ENCODE assay signal across 26 cellular contexts in genomic region chr1:105396001-105396400, GRCh38.
"Had no signal": no experiment of that assay in that cellular context is flagged by ENCODE, and none has a peak within 500 bp of the region (broad histone marks: within the 10 kb centered on the region; RNA-seq: fewer than 3 reads in every experiment).

No MANE protein-coding gene starts in this region.

- H3K4me3 ChIP-seq: stomach, suprapubic skin, testis, thoracic aorta, thyroid gland, tibial artery, tibial nerve, transverse colon, upper lobe of left lung, upper lobe of right lung, uterus, vagina had no signal

- H3K4me1 ChIP-seq: stomach, suprapubic skin, testis, thyroid gland, tibial artery, tibial nerve, transverse colon, upper lobe of left lung, upper lobe of right lung, uterus, vagina had no signal

- ATAC-seq: stimulated activated effector memory CD8-positive, alpha-beta T cell treated with anti-CD3 and anti-CD28 coated beads, Interleukin-12 subunit alpha, Interleukin-12 subunit beta, amount 100 ng/mL, for 72 hours; stimulated activated memory B cell treated with anti-CD40 and anti-IgM and Interleukin-4, amounts not matched to agents 10 μg/mL and 1 μg/mL and 100 μg/mL, for 72 hours; stimulated activated naive B cell treated with anti-CD40 and anti-IgM and Interleukin-4, amounts not matched to agents 10 μg/mL and 1 μg/mL and 100 μg/mL, for 72 hours; stimulated activated naive CD8-positive, alpha-beta T cell treated with anti-CD3 and anti-CD28 coated beads, Interleukin-15, amount 100 ng/mL, for 72 hours; stimulated activated naive CD8-positive, alpha-beta T cell treated with anti-CD3 and anti-CD28 coated beads, Interleukin-15, Interleukin-2, amounts not matched to agents 100 U/mL and 50 U/mL, for 24 hours; upper lobe of right lung had no signal

- DNase-seq: stimulated activated CD4-positive, alpha-beta T cell treated with anti-CD3 and anti-CD28 coated beads, Interleukin-2, amount 100 ng/mL, for 48 hours; stimulated activated CD4-positive, alpha-beta T cell treated with anti-CD3 and anti-CD28 coated beads, Interleukin-4, amount 100 ng/mL, for 1 hour; stimulated activated CD4-positive, alpha-beta T cell treated with anti-CD3 and anti-CD28 coated beads, Interleukin-4, amount 100 ng/mL, for 24 hours; stimulated activated CD4-positive, alpha-beta T cell treated with anti-CD3 and anti-CD28 coated beads, Interleukin-4, amount 100 ng/mL, for 4 hours; stimulated activated CD8-positive, alpha-beta memory T cell treated with anti-CD3 and anti-CD28 coated beads, Interleukin-4, amount 100 ng/mL, for 48 hours; stimulated activated naive B cell treated with anti-CD40 and anti-IgM and Interleukin-4, amounts not matched to agents 10 μg/mL and 1 μg/mL and 100 μg/mL, for 72 hours; stimulated activated naive CD4-positive, alpha-beta T cell; stimulated activated naive CD4-positive, alpha-beta T cell treated with Interleukin-2 at 50 U/mL for 16 hours; stimulated activated naive CD8-positive, alpha-beta T cell treated with anti-CD3 and anti-CD28 coated beads, Interleukin-15, amount 100 ng/mL, for 72 hours; stimulated activated naive CD8-positive, alpha-beta T cell treated with anti-CD3 and anti-CD28 coated beads, Interleukin-15, Interleukin-2, amounts not matched to agents 100 U/mL and 50 U/mL, for 24 hours; stomach; substantia nigra; testis; thyroid gland; tibial artery; transverse colon; trophoblast cell; upper lobe of left lung; uterus had no signal

- H3K27me3 ChIP-seq: stomach, suprapubic skin, testis, thyroid gland, tibial artery, tibial nerve, transverse colon, upper lobe of left lung, upper lobe of right lung, uterus, vagina had no signal

- H3K36me3 ChIP-seq: stomach, suprapubic skin, thoracic aorta, thyroid gland, tibial artery, tibial nerve, transverse colon, upper lobe of left lung, upper lobe of right lung, uterus, vagina had no signal

- H3K9me3 ChIP-seq: suprapubic skin, testis, thoracic aorta, thyroid gland, tibial nerve, transverse colon, upper lobe of right lung, uterus, vagina had no signal

- H3K27ac ChIP-seq: stomach, suprapubic skin, testis, thoracic aorta, thyroid gland, tibial artery, tibial nerve, transverse colon, upper lobe of left lung, upper lobe of right lung, uterus, vagina had no signal
